Comparison of ENCODE assay signal across 2 cellular contexts in the genomic region with DNA sequence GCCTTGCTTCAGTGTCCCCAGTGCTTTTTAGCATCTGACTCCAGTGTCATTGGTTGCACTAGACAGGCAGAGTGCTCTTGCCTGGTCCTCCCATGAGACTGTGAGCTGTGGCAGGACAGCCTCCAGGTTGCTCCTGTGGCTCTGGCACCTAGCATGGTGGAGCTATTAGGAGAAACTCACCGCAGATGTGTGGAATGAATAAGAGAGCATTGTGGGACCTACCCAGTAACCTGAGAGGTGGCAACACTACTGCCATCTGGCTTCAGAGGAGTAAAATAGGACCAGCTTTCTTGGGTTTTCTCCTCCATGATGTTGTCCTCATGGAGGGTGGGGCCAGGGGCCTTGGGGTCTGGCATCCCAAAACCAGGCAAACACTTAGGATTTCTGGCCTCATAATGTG.
TF ChIP-seq lines count a peak whose summit lies in the region.

No MANE protein-coding gene starts in this region.

TF ChIP-seq in GM12878, 131 proteins besides CTCF, POLR2A, EP300 and RAD21:
- TF ChIP-seq USF1 (IDR thresholded peaks at IDR 0.05; ENCODE audit: borderline replicate concordance, extremely low read length, insufficient read depth, low read depth, low read length) (no peak), GABPA (IDR thresholded peaks at IDR 0.05; ENCODE audit: low read depth) (no peak), EGR1 (IDR thresholded peaks at IDR 0.05; ENCODE audit: borderline replicate concordance in 1 of 2, low read depth in 2 of 2, low read length in 2 of 2) (no peak), CHD2 (IDR thresholded peaks at IDR 0.05; ENCODE audit: borderline replicate concordance, low read depth, low read length) (no peak), SREBF1 (IDR thresholded peaks at IDR 0.05; ENCODE audit: low read length) (no peak), HDGF (IDR thresholded peaks at IDR 0.05) (no peak), MTA2 (IDR thresholded peaks at IDR 0.05; ENCODE audit: low read depth) (no peak), LARP7 (IDR thresholded peaks at IDR 0.05) (no peak), BHLHE40 (IDR thresholded peaks at IDR 0.05; ENCODE audit: borderline replicate concordance in 1 of 2, low read depth in 2 of 2, low read length in 1 of 2) (no peak), KAT2A (conservative IDR thresholded peaks at IDR 0.05; ENCODE audit: control insufficient read depth, low read depth, low read length) (no peak), POLR2AphosphoS5 (IDR thresholded peaks at IDR 0.05; ENCODE audit: low read length) (no peak)

TF ChIP-seq in GM23338, 12 proteins besides CTCF, POLR2A, EP300 and RAD21:
- TF ChIP-seq NANOG (IDR thresholded peaks at IDR 0.05; ENCODE audit: borderline replicate concordance) (no peak), JUNB (IDR thresholded peaks at IDR 0.05; ENCODE audit: unreplicated experiment) (no peak), POLR2AphosphoS5 (IDR thresholded peaks at IDR 0.05; ENCODE audit: low read depth) (no peak), EZH2phosphoT487 (IDR thresholded peaks at IDR 0.05; ENCODE audit: unreplicated experiment) (no peak), ETS1 (IDR thresholded peaks at IDR 0.05) (no peak), ZNF114 (CRISPR knock-in tag; IDR thresholded peaks at IDR 0.05) (no peak), CREB1 (CRISPR knock-in tag; IDR thresholded peaks at IDR 0.05; ENCODE audit: low read depth) (no peak)
